21 cellular contexts compared by ENCODE assay signal in the genomic region with DNA sequence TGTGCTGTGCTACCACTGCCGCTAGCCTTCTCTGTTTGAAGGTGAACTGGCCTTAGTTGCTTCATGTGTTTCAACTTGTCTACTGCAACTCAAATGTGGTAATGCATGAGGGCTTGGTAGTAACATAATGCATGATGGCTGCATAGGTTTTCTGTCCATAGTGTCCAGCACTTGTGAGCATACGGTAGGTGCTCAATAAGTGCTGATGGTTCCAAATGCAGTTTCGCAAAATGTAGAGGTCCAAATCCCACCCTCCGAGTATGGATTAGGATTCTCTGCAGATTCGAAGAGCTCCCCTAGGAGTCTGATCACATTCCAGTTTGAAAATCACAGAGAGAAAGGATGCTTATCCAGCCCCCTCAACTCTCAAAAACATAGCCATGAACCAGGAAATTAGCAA.
A peak's percentile ranks its signal among the peaks of the same experiment; 100 is the strongest.
DNase-seq lines count a peak whose midpoint lies in the region; ATAC-seq, FAIRE-seq and TF ChIP-seq lines count a peak whose summit lies in the region.
"Had no signal": no experiment of that assay in that cellular context is flagged by ENCODE, and none has a peak within 500 bp of the region (broad histone marks: within the 10 kb centered on the region; RNA-seq: fewer than 3 reads in every experiment).

No MANE protein-coding gene starts in this region.

- no peak for ATAC-seq in WTC11
- ATAC-seq in natural killer cell treated with Interleukin-12 subunit alpha and Interleukin-12 subunit beta and Interleukin-15 and Interleukin-18, amount 100 ng/mL, for 72 hours = no peak
- ATAC-seq in GM19397 (IDR thresholded peaks at IDR 0.05; ENCODE audit: unreplicated experiment) = no peak
- ATAC-seq: A549; CD8-positive, alpha-beta T cell; GM12878 had no signal

- TF ChIP-seq CTCF in GM10248 (IDR thresholded peaks at IDR 0.05; ENCODE audit: control extremely low read depth, extremely low read depth, low read depth, missing control alignments) (no peak), WTC11 (IDR thresholded peaks at IDR 0.05) (no peak)

- no peaks in the 10 kb centered on the region for H3K27me3 Mint-ChIP-seq in activated naive CD4-positive, alpha-beta T cell treated with anti-CD3 and anti-CD28 coated beads, Interleukin-2, amount 50 U/mL, for 24 hours
- H3K27me3 Mint-ChIP-seq in activated naive CD4-positive, alpha-beta T cell treated with anti-CD3 and anti-CD28 coated beads, Interleukin-2, amount 10 ng/mL, durations not matched to agents 7 days and 5 days = peaks cover 5% of the 10 kb centered on the region
- H3K27me3 Mint-ChIP-seq in WTC11 (ENCODE audit: low read depth) = no peaks in the 10 kb centered on the region
- H3K27me3 Mint-ChIP-seq in natural killer cell treated with Interleukin-12 subunit alpha and Interleukin-12 subunit beta and Interleukin-15 and Interleukin-18, amount 100 ng/mL, for 72 hours = no peaks in the 10 kb centered on the region
- no peaks in the 10 kb centered on the region for H3K27me3 Mint-ChIP-seq in activated naive CD8-positive, alpha-beta T cell treated with anti-CD3 and anti-CD28 coated beads for 36 hours

- no peaks in the 10 kb centered on the region for H3K36me3 Mint-ChIP-seq in activated naive CD4-positive, alpha-beta T cell treated with anti-CD3 and anti-CD28 coated beads, Interleukin-2, amount 50 U/mL, for 24 hours
- no peaks in the 10 kb centered on the region for H3K36me3 Mint-ChIP-seq in activated naive CD4-positive, alpha-beta T cell treated with anti-CD3 and anti-CD28 coated beads, Interleukin-2, amount 10 ng/mL, durations not matched to agents 7 days and 5 days
- no peaks in the 10 kb centered on the region for H3K36me3 Mint-ChIP-seq in WTC11
- no peaks in the 10 kb centered on the region for H3K36me3 Mint-ChIP-seq in natural killer cell treated with Interleukin-12 subunit alpha and Interleukin-12 subunit beta and Interleukin-15 and Interleukin-18, amount 100 ng/mL, for 72 hours
- H3K36me3 Mint-ChIP-seq in activated naive CD8-positive, alpha-beta T cell treated with anti-CD3 and anti-CD28 coated beads for 36 hours = no peaks in the 10 kb centered on the region
- H3K36me3 Mint-ChIP-seq: CD8-positive, alpha-beta T cell had no signal

- H3K4me3 Mint-ChIP-seq in activated naive CD4-positive, alpha-beta T cell treated with anti-CD3 and anti-CD28 coated beads, Interleukin-2, amount 50 U/mL, for 24 hours = no peak overlapping the region
- H3K4me3 Mint-ChIP-seq in activated naive CD4-positive, alpha-beta T cell treated with anti-CD3 and anti-CD28 coated beads, Interleukin-2, amount 10 ng/mL, durations not matched to agents 7 days and 5 days = no peak overlapping the region
- no peak overlapping the region for H3K4me3 Mint-ChIP-seq in WTC11
- no peak overlapping the region for H3K4me3 Mint-ChIP-seq in natural killer cell treated with Interleukin-12 subunit alpha and Interleukin-12 subunit beta and Interleukin-15 and Interleukin-18, amount 100 ng/mL, for 72 hours
- no peak overlapping the region for H3K4me3 Mint-ChIP-seq in activated naive CD8-positive, alpha-beta T cell treated with anti-CD3 and anti-CD28 coated beads for 36 hours
- H3K4me3 Mint-ChIP-seq: CD8-positive, alpha-beta T cell; HFFc6 had no signal

- POLR2A ChIA-PET in GM10248 (lab: Yijun Ruan, JAX) (no interaction called here), WTC11 (lab: Charles Lee) (interaction anchor here (0.6 kb wide), 1 partner anchor 1861 kb away, joined by 3 read pairs; no protein-coding TSS in a partner anchor)

- peak overlapping the region; percentile 17 for H3K27ac Mint-ChIP-seq in activated naive CD4-positive, alpha-beta T cell treated with anti-CD3 and anti-CD28 coated beads, Interleukin-2, amount 50 U/mL, for 24 hours
- H3K27ac Mint-ChIP-seq in activated naive CD4-positive, alpha-beta T cell treated with anti-CD3 and anti-CD28 coated beads, Interleukin-2, amount 10 ng/mL, durations not matched to agents 7 days and 5 days = no peak overlapping the region
- peak overlapping the region; percentile 4; the same call in 1 of the 2 replicates for H3K27ac Mint-ChIP-seq in WTC11
- H3K27ac Mint-ChIP-seq in natural killer cell treated with Interleukin-12 subunit alpha and Interleukin-12 subunit beta and Interleukin-15 and Interleukin-18, amount 100 ng/mL, for 72 hours = no peak overlapping the region
- no peak overlapping the region for H3K27ac Mint-ChIP-seq in activated naive CD8-positive, alpha-beta T cell treated with anti-CD3 and anti-CD28 coated beads for 36 hours
- H3K27ac Mint-ChIP-seq: CD8-positive, alpha-beta T cell; HFFc6 had no signal

- CTCF ChIA-PET in activated naive CD4-positive, alpha-beta T cell treated with anti-CD3 and anti-CD28 coated beads, Interleukin-2, amount 10 ng/mL, durations not matched to agents 7 days and 5 days (lab: Charles Lee) = interaction anchor here (0.6 to 0.9 kb wide), 4 partner anchors 18 to 102 kb away, joined by 3 read pairs; no protein-coding TSS in a partner anchor
- CTCF ChIA-PET in GM10248 (lab: Yijun Ruan, JAX) = interaction anchor here (1.0 to 1.5 kb wide), 3 partner anchors 19 to 102 kb away, joined by 3 to 5 read pairs (median 4); no protein-coding TSS in a partner anchor
- CTCF ChIA-PET in WTC11 (lab: Charles Lee) = interaction anchor here (0.7 to 1.6 kb wide), 5 partner anchors 18 to 472 kb away, joined by 3 to 4 read pairs (median 4); no protein-coding TSS in a partner anchor

- no peaks in the 10 kb centered on the region for H3K9me3 Mint-ChIP-seq in activated naive CD4-positive, alpha-beta T cell treated with anti-CD3 and anti-CD28 coated beads, Interleukin-2, amount 50 U/mL, for 24 hours
- no peaks in the 10 kb centered on the region for H3K9me3 Mint-ChIP-seq in activated naive CD4-positive, alpha-beta T cell treated with anti-CD3 and anti-CD28 coated beads, Interleukin-2, amount 10 ng/mL, durations not matched to agents 7 days and 5 days
- H3K9me3 Mint-ChIP-seq in WTC11 = peaks cover 3% of the 10 kb centered on the region; the same call in 1 of the 2 replicates
- no peaks in the 10 kb centered on the region for H3K9me3 Mint-ChIP-seq in natural killer cell treated with Interleukin-12 subunit alpha and Interleukin-12 subunit beta and Interleukin-15 and Interleukin-18, amount 100 ng/mL, for 72 hours
- H3K9me3 Mint-ChIP-seq in activated naive CD8-positive, alpha-beta T cell treated with anti-CD3 and anti-CD28 coated beads for 36 hours = peaks cover 2% of the 10 kb centered on the region
- H3K9me3 Mint-ChIP-seq: CD8-positive, alpha-beta T cell; HFFc6 had no signal

- peaks cover 23% of the 10 kb centered on the region for H3K4me1 Mint-ChIP-seq in activated naive CD4-positive, alpha-beta T cell treated with anti-CD3 and anti-CD28 coated beads, Interleukin-2, amount 50 U/mL, for 24 hours
- H3K4me1 Mint-ChIP-seq in activated naive CD4-positive, alpha-beta T cell treated with anti-CD3 and anti-CD28 coated beads, Interleukin-2, amount 10 ng/mL, durations not matched to agents 7 days and 5 days = peaks cover 32% of the 10 kb centered on the region
- H3K4me1 Mint-ChIP-seq in WTC11 = peaks cover 40% of the 10 kb centered on the region
- peaks cover 32 to 41% of the 10 kb centered on the region in 2 donors for H3K4me1 Mint-ChIP-seq in natural killer cell treated with Interleukin-12 subunit alpha and Interleukin-12 subunit beta and Interleukin-15 and Interleukin-18, amount 100 ng/mL, for 72 hours (ENCODE audit: low read depth in 2 of 2)
- peaks cover 4% of the 10 kb centered on the region for H3K4me1 Mint-ChIP-seq in activated naive CD8-positive, alpha-beta T cell treated with anti-CD3 and anti-CD28 coated beads for 36 hours

- DNase-seq in activated naive CD4-positive, alpha-beta T cell treated with anti-CD3 and anti-CD28 coated beads, Interleukin-2, amount 10 ng/mL, durations not matched to agents 7 days and 5 days = no peak
- DNase-seq in GM10248 (ENCODE audit: extremely low spot score) (peak; percentile 3), WTC11 (ENCODE audit: low spot score) (no peak), urothelium cell line (ENCODE audit: low spot score) (no peak)
- peak; percentile 10 for DNase-seq in natural killer cell treated with Interleukin-12 subunit alpha and Interleukin-12 subunit beta and Interleukin-15 and Interleukin-18, amount 100 ng/mL, for 72 hours (ENCODE audit: low spot score)
- no peak for DNase-seq in activated naive CD8-positive, alpha-beta T cell treated with anti-CD3 and anti-CD28 coated beads for 36 hours
- DNase-seq: AML-193; Calu3; CD8-positive, alpha-beta T cell; DMS79 treated with DMSO at 0.1 percent for 48 hours; GF-D8; GM23248; HCEC 1CT; HFFc6 had no signal

- FAIRE-seq in urothelium cell line (lab: Jason Lieb, UNC) = no peak
- FAIRE-seq: A549, GM12878, GM19239, H54, HTR-8/SVneo had no signal

TF ChIP-seq in WTC11, 78 proteins besides CTCF, POLR2A, EP300 and RAD21:
- TF ChIP-seq MYBL2 (CRISPR knock-in tag; IDR thresholded peaks at IDR 0.05) (no peak), IRF2 (CRISPR knock-in tag; IDR thresholded peaks at IDR 0.05; ENCODE audit: borderline replicate concordance, low read depth) (no peak)

Comparison
In these comparisons a context has a peak if more than half of its experiments do, and no peak if none do; other contexts are left out.
1. H3K27ac Mint-ChIP-seq: peak in activated naive CD4-positive, alpha-beta T cell treated with anti-CD3 and anti-CD28 coated beads, Interleukin-2, amount 50 U/mL, for 24 hours (single experiment) and WTC11 (single experiment); none in activated naive CD4-positive, alpha-beta T cell treated with anti-CD3 and anti-CD28 coated beads, Interleukin-2, amount 10 ng/mL, durations not matched to agents 7 days and 5 days (single experiment), natural killer cell treated with Interleukin-12 subunit alpha and Interleukin-12 subunit beta and Interleukin-15 and Interleukin-18, amount 100 ng/mL, for 72 hours (0 of 2) and activated naive CD8-positive, alpha-beta T cell treated with anti-CD3 and anti-CD28 coated beads for 36 hours (single experiment).
2. DNase-seq: peak in GM10248 (single experiment) and natural killer cell treated with Interleukin-12 subunit alpha and Interleukin-12 subunit beta and Interleukin-15 and Interleukin-18, amount 100 ng/mL, for 72 hours (single experiment); none in activated naive CD4-positive, alpha-beta T cell treated with anti-CD3 and anti-CD28 coated beads, Interleukin-2, amount 10 ng/mL, durations not matched to agents 7 days and 5 days (single experiment), WTC11 (single experiment), urothelium cell line (single experiment) and activated naive CD8-positive, alpha-beta T cell treated with anti-CD3 and anti-CD28 coated beads for 36 hours (single experiment).